ENCODE assay signal across 17 cellular contexts in genomic region chr5:73726606-73727231, GRCh38.
A peak's percentile ranks its signal among the peaks of the same experiment; 100 is the strongest.
DNase-seq lines count a peak whose midpoint lies in the region; ATAC-seq and TF ChIP-seq lines count a peak whose summit lies in the region.
"Had no signal": no experiment of that assay in that cellular context is flagged by ENCODE, and none has a peak within 500 bp of the region (broad histone marks: within the 10 kb centered on the region; RNA-seq: fewer than 3 reads in every experiment).

No MANE protein-coding gene starts in this region.

- H3K9me3 Mint-ChIP-seq in activated CD4-positive, alpha-beta T cell treated with anti-CD3 and anti-CD28 coated beads, Interleukin-2, amount 10 ng/mL, durations not matched to agents 24 days and 14 days, result no peaks in the 10 kb centered on the region
- H3K9me3 Mint-ChIP-seq: CD4-positive, alpha-beta T cell had no signal

- no peak overlapping the region for H4K91ac ChIP-seq in IMR-90 (ENCODE audit: insufficient read depth, low read depth, low read length)

- no peak overlapping the region for H3K4me3 ChIP-seq in HEK293 (ENCODE audit: low read depth, low read length)
- H3K4me3 ChIP-seq in IMR-90 (ENCODE audit: insufficient read depth, low read depth, low read length), result no peak overlapping the region
- peak overlapping the region; percentile 53 for H3K4me3 ChIP-seq in endocrine pancreas (ENCODE audit: control insufficient read depth, insufficient read depth, low read length)
- no peak overlapping the region for H3K4me3 ChIP-seq in right lobe of liver

- no peak overlapping the region for H3K4ac ChIP-seq in IMR-90 (ENCODE audit: low read depth, low read length)

- H3K23ac ChIP-seq in IMR-90 (ENCODE audit: low read depth, low read length), result no peak overlapping the region

- dilution Hi-C loops in IMR-90 (cut with HindIII; ENCODE audit: low sequenced_read_pairs, unreplicated experiment), result no loop called here

- H3K14ac ChIP-seq in IMR-90 (replicated peaks; ENCODE audit: low read depth, low read length), result no peak overlapping the region

- no peak for TF ChIP-seq CTCF in HEK293 (tag by site-specific recombination; IDR thresholded peaks at IDR 0.05)
- TF ChIP-seq CTCF in IMR-90 (conservative IDR thresholded peaks at IDR 0.05; ENCODE audit: low read depth, low read length), result no peak
- no peak for TF ChIP-seq CTCF in right lobe of liver (IDR thresholded peaks at IDR 0.05)

- WGBS in IMR-90 (ENCODE audit: extremely low coverage in 2 of 2, insufficient read length in 1 of 2), 2 experiments, result no CpG with 5 or more reads among the region's 5 CpGs
- 13% methylated on average over 5 of the region's 5 CpGs for WGBS in right lobe of liver (ENCODE audit: insufficient coverage, low coverage, low lambda C conversion rate, missing lambda C conversion rate)

- H3K27ac ChIP-seq in HEK293 (ENCODE audit: extremely low read depth, low read depth, low read length) (no peak overlapping the region), IMR-90 (ENCODE audit: insufficient read depth, low read length) (no peak overlapping the region), right lobe of liver (peak overlapping the region; percentile 1 to 61 (median 50))

- peak overlapping the region in 1 of 2 experiments; percentile 35; a peak in 1 of 4 replicates for H4K8ac ChIP-seq in IMR-90 (ENCODE audit: low read depth in 2 of 2, low read length in 2 of 2)

- H3K9me1 ChIP-seq in IMR-90 (ENCODE audit: insufficient read depth, low read length), result peaks cover 6% of the 10 kb centered on the region

- no peak overlapping the region for H2BK120ac ChIP-seq in IMR-90 (ENCODE audit: low read depth, low read length)

- no peak overlapping the region for H2AK5ac ChIP-seq in IMR-90 (ENCODE audit: low read depth, low read length)

- H2AFZ ChIP-seq in IMR-90 (replicated peaks; ENCODE audit: low read length, poor library complexity), result no peak overlapping the region

- H2BK5ac ChIP-seq in IMR-90 (ENCODE audit: low read depth, low read length, poor library complexity, severe bottlenecking), result peak overlapping the region; percentile 9

- in situ Hi-C loops in IMR-90 (cut with MboI; ENCODE audit: low sequenced_read_pairs), result no loop called here

- CTCF ChIA-PET in HEK293 (lab: Yijun Ruan, JAX), result interaction anchor here (0.6 to 1.4 kb wide), 2 partner anchors 77 to 135 kb away, joined by 3 to 7 read pairs; no protein-coding TSS in a partner anchor
- CTCF ChIA-PET in IMR-90 (lab: Yijun Ruan, JAX), result no interaction called here

- no peak for DNase-seq in IMR-90
- no peak for DNase-seq in right lobe of liver
- no peak for DNase-seq in NCI-H510A treated with DMSO at 0.1 percent for 48 hours (lab: John Stamatoyannopoulos, UW)
- no peak for DNase-seq in activated CD4-positive, alpha-beta T cell treated with anti-CD3 and anti-CD28 coated beads, Interleukin-2, amount 10 ng/mL, durations not matched to agents 24 days and 14 days
- DNase-seq: Caco-2; CD4-positive, alpha-beta T cell; DMS79 treated with DMSO at 0.1 percent for 48 hours; KBM-7; NCI-H1092; NCI-H1436; NCI-H2029; NCI-H2171 treated with DMSO at 0.1 percent for 48 hours; NCI-H526 treated with DMSO at 0.1 percent for 48 hours; OCI-M1 had no signal

- no peak overlapping the region; the same call in 1 of the 2 replicates for H4K5ac ChIP-seq in IMR-90 (ENCODE audit: low read depth, low read length)

- H3K36me3 ChIP-seq in HEK293 (ENCODE audit: control insufficient read depth in 2 of 2, insufficient read depth in 1 of 2, low read length in 2 of 2), result no peaks in the 10 kb centered on the region
- no peaks in the 10 kb centered on the region for H3K36me3 ChIP-seq in IMR-90 (ENCODE audit: control insufficient read depth, insufficient read depth, low read length)
- no peaks in the 10 kb centered on the region for H3K36me3 ChIP-seq in endocrine pancreas (ENCODE audit: control insufficient read depth, insufficient read depth, low read length)
- no peaks in the 10 kb centered on the region for H3K36me3 ChIP-seq in right lobe of liver

- H3K18ac ChIP-seq in IMR-90 (ENCODE audit: low read depth, low read length), result peak overlapping the region; percentile 20; the same call in 1 of the 2 replicates

- no peak overlapping the region for H3K9ac ChIP-seq in IMR-90 (ENCODE audit: low read depth, low read length)
- no peak overlapping the region for H3K9ac ChIP-seq in endocrine pancreas (ENCODE audit: control insufficient read depth, insufficient read depth, low read length)

- H3K27me3 Mint-ChIP-seq in activated CD4-positive, alpha-beta T cell treated with anti-CD3 and anti-CD28 coated beads, Interleukin-2, amount 10 ng/mL, durations not matched to agents 24 days and 14 days, result peaks cover 11% of the 10 kb centered on the region
- H3K27me3 Mint-ChIP-seq: CD4-positive, alpha-beta T cell had no signal

- no TSS peak for BruUV-seq in IMR-90 (replicated peaks; lab: Mats Ljungman, UMichigan)

- ATAC-seq in IMR-90 (ENCODE audit: low read depth) (peak; percentile 19; the same call in 1 of the 2 replicates), right lobe of liver (peak; percentile 32 to 48 (median 40)), HG03457 (IDR thresholded peaks at IDR 0.05; ENCODE audit: unreplicated experiment) (no peak)

- H3K4me3 Mint-ChIP-seq in activated CD4-positive, alpha-beta T cell treated with anti-CD3 and anti-CD28 coated beads, Interleukin-2, amount 10 ng/mL, durations not matched to agents 24 days and 14 days, result no peak overlapping the region
- H3K4me3 Mint-ChIP-seq: CD4-positive, alpha-beta T cell had no signal

- H3K27me3 ChIP-seq in IMR-90 (ENCODE audit: control insufficient read depth, insufficient read depth, low read length), result no peaks in the 10 kb centered on the region
- no peaks in the 10 kb centered on the region for H3K27me3 ChIP-seq in endocrine pancreas (ENCODE audit: control insufficient read depth, insufficient read depth, low read length)
- H3K27me3 ChIP-seq in right lobe of liver, result no peaks in the 10 kb centered on the region

- H4K20me1 ChIP-seq in IMR-90 (ENCODE audit: insufficient read depth, low read length), result no peaks in the 10 kb centered on the region

- no peak overlapping the region for H2BK20ac ChIP-seq in IMR-90 (ENCODE audit: low read depth, low read length)

- H3K9me3 ChIP-seq in HEK293 (ENCODE audit: control insufficient read depth, insufficient read depth, low read depth, low read length), result no peaks in the 10 kb centered on the region
- no peaks in the 10 kb centered on the region for H3K9me3 ChIP-seq in IMR-90 (ENCODE audit: control insufficient read depth, insufficient read depth, low read length)
- no peaks in the 10 kb centered on the region for H3K9me3 ChIP-seq in endocrine pancreas (ENCODE audit: control insufficient read depth, low read length)
- no peaks in the 10 kb centered on the region for H3K9me3 ChIP-seq in right lobe of liver
- H3K9me3 ChIP-seq: Caco-2 had no signal

- no peak overlapping the region for H3K56ac ChIP-seq in IMR-90 (ENCODE audit: extremely low read depth, insufficient read depth, low read length)

- no peak for TF ChIP-seq POLR2A in IMR-90 (IDR thresholded peaks at IDR 0.05; ENCODE audit: low read depth, low read length)
- TF ChIP-seq POLR2A in right lobe of liver (IDR thresholded peaks at IDR 0.05), result no peak

- peaks cover 17 to 46% of the 10 kb centered on the region in 2 experiments; a peak in 3 of 4 replicates for H3K79me1 ChIP-seq in IMR-90 (ENCODE audit: low read depth in 1 of 2, low read length in 2 of 2)

- H3K36me3 Mint-ChIP-seq in activated CD4-positive, alpha-beta T cell treated with anti-CD3 and anti-CD28 coated beads, Interleukin-2, amount 10 ng/mL, durations not matched to agents 24 days and 14 days (ENCODE audit: low read depth), result no peaks in the 10 kb centered on the region

- intact Hi-C loops in IMR-90 (cut with micrococcal nuclease), result loop anchor here (2.0 kb wide), 1 partner anchor 20 kb away; no protein-coding TSS in a partner anchor
- intact Hi-C loops in right lobe of liver (cut with DNase I), result no loop called here
- intact Hi-C loops in activated CD4-positive, alpha-beta T cell treated with anti-CD3 and anti-CD28 coated beads, Interleukin-2, amount 10 ng/mL, durations not matched to agents 24 days and 14 days (cut with micrococcal nuclease), result no loop called here

- no peak overlapping the region for H2AK9ac ChIP-seq in IMR-90 (replicated peaks; ENCODE audit: low read depth, low read length, poor library complexity)

- no peak overlapping the region for H2BK15ac ChIP-seq in IMR-90 (ENCODE audit: low read depth, low read length)

- POLR2A ChIA-PET in HEK293 (lab: Yijun Ruan, JAX), result no interaction called here
- POLR2A ChIA-PET in IMR-90 (lab: Charles Lee; ENCODE audit: unreplicated experiment), result no interaction called here

- H3K4me1 Mint-ChIP-seq in activated CD4-positive, alpha-beta T cell treated with anti-CD3 and anti-CD28 coated beads, Interleukin-2, amount 10 ng/mL, durations not matched to agents 24 days and 14 days, result no peaks in the 10 kb centered on the region

- H3K4me1 ChIP-seq in HEK293 (ENCODE audit: control insufficient read depth, insufficient read depth, low read length), result no peaks in the 10 kb centered on the region
- peaks cover 6% of the 10 kb centered on the region for H3K4me1 ChIP-seq in IMR-90 (ENCODE audit: control insufficient read depth, insufficient read depth, low read length)
- H3K4me1 ChIP-seq in endocrine pancreas (ENCODE audit: control insufficient read depth, insufficient read depth, low read length), result peaks cover 3% of the 10 kb centered on the region
- peaks cover 0 to 38% (median 9%) of the 10 kb centered on the region in 4 donors for H3K4me1 ChIP-seq in right lobe of liver

- H3K4me2 ChIP-seq in IMR-90 (ENCODE audit: low read depth, low read length), result peak overlapping the region; percentile 55; the same call in 1 of the 2 replicates

- TF ChIP-seq RAD21 in IMR-90 (IDR thresholded peaks at IDR 0.05; ENCODE audit: low read length), result no peak

- no peak overlapping the region for H3K27ac Mint-ChIP-seq in activated CD4-positive, alpha-beta T cell treated with anti-CD3 and anti-CD28 coated beads, Interleukin-2, amount 10 ng/mL, durations not matched to agents 24 days and 14 days
- H3K27ac Mint-ChIP-seq: CD4-positive, alpha-beta T cell had no signal

TF ChIP-seq in HEK293, 187 proteins besides CTCF, POLR2A, EP300 and RAD21 (continues in another document):
- peak; percentile 83 for TF ChIP-seq ZNF133 (tag by site-specific recombination; IDR thresholded peaks at IDR 0.05)
- no peak for TF ChIP-seq ZNF211 (tag by site-specific recombination; IDR thresholded peaks at IDR 0.05; ENCODE audit: low read depth)
- no peak for TF ChIP-seq ZNF10 (tag by site-specific recombination; IDR thresholded peaks at IDR 0.05)

TF ChIP-seq in IMR-90, 13 proteins besides CTCF, POLR2A, EP300 and RAD21 (continues in another document):
- TF ChIP-seq CHD1 (IDR thresholded peaks at IDR 0.05; ENCODE audit: low read depth, low read length) (no peak), NFE2L2 (IDR thresholded peaks at IDR 0.05; ENCODE audit: low read depth, low read length) (no peak), RFX5 (IDR thresholded peaks at IDR 0.05; ENCODE audit: low read depth, low read length) (no peak)

Comparison
In these comparisons a context has a peak if more than half of its experiments do, and no peak if none do; other contexts are left out.
1. H3K27ac ChIP-seq: peak in right lobe of liver (3 of 3); none in HEK293 (single experiment) and IMR-90 (single experiment).